Comparison of ENCODE assay signal across 20 cellular contexts in the genomic region with DNA sequence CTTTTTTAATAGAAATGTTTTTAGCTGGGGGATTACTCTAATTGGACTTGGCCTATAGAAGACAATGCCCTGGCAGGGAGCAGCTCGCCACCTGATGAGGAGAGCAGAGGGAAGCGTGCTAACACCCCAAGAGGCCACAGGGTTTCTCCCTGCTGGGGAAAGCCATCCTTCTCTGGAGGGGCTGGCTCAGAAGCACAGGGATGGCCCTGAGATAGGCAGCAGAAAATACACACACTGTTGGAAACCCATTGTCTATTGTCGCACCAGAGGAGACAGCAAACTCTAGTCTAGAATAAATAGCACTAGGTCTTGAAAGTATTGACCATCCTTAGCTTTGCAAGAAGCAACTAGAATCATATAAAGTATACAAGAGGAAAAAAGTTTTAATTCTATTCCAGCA. TPM values are rescaled to one million over a fixed set of nuclear protein-coding genes. Genes with fewer than 3 reads are reported as not detected.
"Had no signal": no experiment of that assay in that cellular context is flagged by ENCODE, and none has a peak within 500 bp of the region (broad histone marks: within the 10 kb centered on the region; RNA-seq: fewer than 3 reads in every experiment).

No MANE protein-coding gene starts in this region.

- H3K27me3 ChIP-seq: ascending aorta, breast epithelium, right atrium auricular region had no signal

- H3K9me3 ChIP-seq: ascending aorta, breast epithelium, gastroesophageal sphincter, left lung, right atrium auricular region, thoracic aorta, upper lobe of right lung had no signal

- H3K4me3 ChIP-seq: ascending aorta, breast epithelium, gastroesophageal sphincter, left lung, right atrium auricular region, thoracic aorta, upper lobe of right lung had no signal

- H3K27ac ChIP-seq: ascending aorta, breast epithelium, left lung, right atrium auricular region, thoracic aorta, upper lobe of right lung had no signal

- DNase-seq: activated CD4-positive, alpha-beta T cell treated with anti-CD3 and anti-CD28 coated beads, Interleukin-2, amount 10 ng/mL, durations not matched to agents 7 days and 5 days; activated naive CD4-positive, alpha-beta T cell treated with anti-CD3 and anti-CD28 coated beads for 36 hours; activated naive CD8-positive, alpha-beta T cell treated with anti-CD3 and anti-CD28 coated beads, Interleukin-2, amount 50 U/mL, for 24 hours; activated T-cell treated with anti-CD3 and anti-CD28 coated beads for 4 hours; erythroblast; left lung; mammary epithelial cell; natural killer cell; stimulated activated CD4-positive, alpha-beta T cell treated with anti-CD3 and anti-CD28 coated beads, Interleukin-15, amount 100 ng/mL, for 24 hours; stimulated activated CD4-positive, alpha-beta T cell treated with anti-CD3 and anti-CD28 coated beads, Interleukin-4, amount 100 ng/mL, for 1 hour; stimulated activated naive CD8-positive, alpha-beta T cell treated with anti-CD3 and anti-CD28 coated beads, Interleukin-15, Interleukin-2, amounts not matched to agents 100 U/mL and 50 U/mL, for 24 hours; T-helper 2 cell; upper lobe of right lung had no signal

- H3K36me3 ChIP-seq: ascending aorta, breast epithelium, gastroesophageal sphincter, left lung, right atrium auricular region, thoracic aorta, upper lobe of right lung had no signal

- H3K4me1 ChIP-seq: breast epithelium had no signal

RNA-seq across cellular contexts. Expression of a gene that starts 5.4 kb away (rescaled TPM):
- total RNA-seq: activated CD4-positive, alpha-beta T cell treated with anti-CD3 and anti-CD28 coated beads, Interleukin-2, amount 10 ng/mL, durations not matched to agents 7 days and 5 days; activated CD8-positive, alpha-beta memory T cell treated with anti-CD3 and anti-CD28 coated beads for 36 hours; activated naive CD4-positive, alpha-beta T cell treated with anti-CD3 and anti-CD28 coated beads for 36 hours; activated T-helper 17 cell treated with anti-CD3 and anti-CD28 coated beads, Interleukin-2, amount 50 U/mL, for 72 hours; natural killer cell had no signal
